8 cellular contexts compared by ENCODE assay signal in the genomic region with DNA sequence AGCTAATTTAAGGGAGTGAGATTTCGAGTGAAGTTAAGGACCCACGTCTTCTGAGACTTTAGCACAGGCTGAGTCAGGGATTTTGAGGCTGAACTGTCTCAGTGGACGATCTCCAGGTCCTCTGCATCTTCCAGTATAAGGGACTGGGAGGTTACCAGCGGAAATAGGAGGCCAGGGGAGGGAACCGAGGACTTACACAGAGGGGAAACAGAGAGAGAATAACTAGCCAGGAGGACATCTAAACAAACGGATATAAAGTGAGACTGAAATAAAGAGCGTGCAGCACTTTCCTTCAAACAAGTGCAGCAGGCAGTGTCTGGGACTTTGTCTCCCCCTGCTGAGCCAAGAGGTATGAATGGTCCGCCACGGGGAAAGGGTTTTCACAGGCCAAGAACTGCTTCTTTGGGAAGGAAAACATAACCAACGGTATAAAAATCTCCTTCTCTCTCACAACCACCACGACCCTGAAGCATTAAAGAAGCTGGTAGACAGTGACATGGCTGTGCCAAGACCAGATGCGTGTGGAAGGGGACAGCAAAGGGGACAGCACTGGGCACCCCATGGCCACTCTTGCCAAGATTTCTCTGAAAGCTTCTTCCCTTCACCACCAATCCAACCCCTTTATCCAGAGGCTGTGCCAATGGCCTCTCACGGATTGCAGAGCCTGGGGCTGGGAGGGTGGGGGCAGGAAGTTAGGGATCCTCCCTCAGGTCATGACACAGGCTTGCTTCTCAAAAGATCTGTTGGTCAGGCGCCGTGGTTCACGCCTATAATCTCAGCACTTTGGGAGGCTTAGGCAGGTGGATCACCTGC.
A peak's percentile ranks its signal among the peaks of the same experiment; 100 is the strongest.
DNase-seq lines count a peak whose midpoint lies in the region; ATAC-seq lines count a peak whose summit lies in the region.

No MANE protein-coding gene starts in this region.

- no peaks in the 10 kb centered on the region for H3K9me3 ChIP-seq in mucosa of rectum (ENCODE audit: control insufficient read depth in 2 of 2, low read length in 2 of 2)

- peak; percentile 42 for ATAC-seq in GM18868 (IDR thresholded peaks at IDR 0.05; ENCODE audit: unreplicated experiment)
- ATAC-seq in HG02970 (IDR thresholded peaks at IDR 0.05; ENCODE audit: low FRiP score, unreplicated experiment) = no peak

- H3K9ac ChIP-seq in mucosa of rectum (ENCODE audit: low read depth in 1 of 2, low read length in 2 of 2) = peak overlapping the region; percentile 34 to 42

- H3K4me1 ChIP-seq in mucosa of rectum (ENCODE audit: control insufficient read depth in 2 of 2, insufficient read depth in 2 of 2, low read length in 2 of 2) = peaks cover 16 to 21% of the 10 kb centered on the region in 2 donors

- peak overlapping the region; percentile 57 to 60 for H3K4me3 ChIP-seq in mucosa of rectum (ENCODE audit: low read length in 2 of 2)

- DNase-seq in AG08396 (ENCODE audit: low spot score) (peak; percentile 82), NCI-H69 (lab: John Stamatoyannopoulos, UW) (peak; percentile 61), activated T-cell treated with anti-CD3 and anti-CD28 coated beads for 24 hours (ENCODE audit: low read depth) (peak; percentile 35), epithelial cell of prostate (ENCODE audit: low read depth, low spot score) (peak; percentile 2)
- peak; percentile 16 to 59 (median 36) for DNase-seq in stimulated activated naive CD4-positive, alpha-beta T cell (lab: John Stamatoyannopoulos, UW)

- no peak overlapping the region for H3K27ac ChIP-seq in epithelial cell of prostate
- H3K27ac ChIP-seq in mucosa of rectum (ENCODE audit: low read depth in 2 of 2, low read length in 2 of 2) = peak overlapping the region; percentile 72

- no peaks in the 10 kb centered on the region for H3K27me3 ChIP-seq in mucosa of rectum (ENCODE audit: control insufficient read depth in 2 of 2, insufficient read depth in 2 of 2, low read length in 2 of 2)

- H3K36me3 ChIP-seq in mucosa of rectum (ENCODE audit: control insufficient read depth in 2 of 2, insufficient read depth in 2 of 2, low read length in 2 of 2) = no peaks in the 10 kb centered on the region

Comparison
In these comparisons a context has a peak if more than half of its experiments do, and no peak if none do; other contexts are left out.
1. DNase-seq: peak in every context shown above with its lines; median percentile 82 in AG08396; 61 in NCI-H69; 36 in stimulated activated naive CD4-positive, alpha-beta T cell; 35 in activated T-cell treated with anti-CD3 and anti-CD28 coated beads for 24 hours; 2 in epithelial cell of prostate.